In the genomic region with DNA sequence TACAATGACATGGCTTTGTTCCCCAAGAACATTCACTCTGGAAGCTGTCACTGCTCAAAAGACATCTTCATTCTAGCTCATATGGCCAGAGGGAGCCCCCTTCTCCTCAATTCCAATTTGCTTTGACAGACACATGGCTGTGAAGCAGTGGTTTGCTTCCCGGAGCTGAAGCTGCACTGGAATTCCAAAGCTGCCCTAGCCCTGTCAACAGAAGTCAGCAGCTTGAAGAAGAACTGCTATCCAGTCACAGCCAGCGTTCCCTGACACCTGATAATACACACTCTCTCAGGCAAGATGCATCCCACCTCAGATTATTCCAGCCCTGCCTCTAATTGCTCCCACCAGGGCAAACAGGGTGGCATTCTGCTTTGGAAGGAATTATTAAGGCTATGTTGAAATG, we compare ENCODE assay signal across 18 cellular contexts.
"Had no signal": no experiment of that assay in that cellular context is flagged by ENCODE, and none has a peak within 500 bp of the region (broad histone marks: within the 10 kb centered on the region; RNA-seq: fewer than 3 reads in every experiment).

No MANE protein-coding gene starts in this region.

- H3K27me3 ChIP-seq: thyroid gland had no signal

- H3K36me3 ChIP-seq: lower lobe of right lung, thyroid gland had no signal

- DNase-seq: activated CD4-positive, alpha-beta T cell treated with anti-CD3 and anti-CD28 coated beads for 1 hour; activated CD8-positive, alpha-beta memory T cell treated with anti-CD3 and anti-CD28 coated beads for 24 hours; activated CD8-positive, alpha-beta memory T cell treated with anti-CD3 and anti-CD28 coated beads, Interleukin-2, amount 50 U/mL, for 4 hours; activated naive CD4-positive, alpha-beta T cell treated with anti-CD3 and anti-CD28 coated beads for 36 hours; activated naive CD8-positive, alpha-beta T cell treated with anti-CD3 and anti-CD28 coated beads, Interleukin-2, amount 10 ng/mL, durations not matched to agents 7 days and 5 days; activated T-cell treated with anti-CD3 and anti-CD28 coated beads, Interleukin-2, amount 50 U/mL, for 48 hours; amniotic stem cell; caudate nucleus; effector CD8-positive, alpha-beta T cell; foreskin melanocyte; hippocampal formation; lower lobe of right lung; naive thymus-derived CD8-positive, alpha-beta T cell; retina; stimulated activated CD4-positive, alpha-beta T cell treated with anti-CD3 and anti-CD28 coated beads, Interleukin-4, amount 100 ng/mL, for 24 hours; stimulated activated naive CD4-positive, alpha-beta T cell treated with Interleukin-2 at 50 U/mL for 16 hours; T-helper 9 cell; thyroid gland had no signal

- H3K27ac ChIP-seq: lower lobe of right lung, thyroid gland had no signal

- H3K4me3 ChIP-seq: lower lobe of right lung, thyroid gland had no signal

- H3K9me3 ChIP-seq: lower lobe of right lung, thyroid gland had no signal

- H3K4me1 ChIP-seq: lower lobe of right lung, thyroid gland had no signal

- ATAC-seq: lower lobe of right lung; naive thymus-derived CD8-positive, alpha-beta T cell had no signal
